14 cellular contexts compared by ENCODE assay signal in the genomic region with DNA sequence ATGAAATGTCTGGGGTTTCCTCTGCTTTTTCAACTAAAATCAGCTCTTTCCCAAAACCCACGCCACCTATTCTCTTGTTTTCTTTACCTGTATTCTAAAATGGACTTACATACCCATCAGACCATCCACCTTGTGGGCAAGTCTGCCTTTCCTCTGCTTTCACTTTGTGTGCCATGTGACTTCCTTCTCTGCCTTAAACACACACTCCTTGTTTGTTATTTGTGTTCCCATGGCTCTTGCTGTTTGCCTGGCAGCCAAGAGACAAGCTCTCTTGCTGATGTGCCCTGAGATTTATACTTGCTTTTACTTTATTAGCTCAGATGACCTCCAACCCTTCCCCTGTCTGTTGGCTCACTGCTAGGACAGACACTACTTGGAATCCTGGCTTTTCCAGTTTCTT.
DNase-seq lines count a peak whose midpoint lies in the region; ATAC-seq, FAIRE-seq and TF ChIP-seq lines count a peak whose summit lies in the region.
"Had no signal": no experiment of that assay in that cellular context is flagged by ENCODE, and none has a peak within 500 bp of the region (broad histone marks: within the 10 kb centered on the region; RNA-seq: fewer than 3 reads in every experiment).

No MANE protein-coding gene starts in this region.

- H3K79me2 ChIP-seq in HepG2 (ENCODE audit: insufficient read depth, low read length) (no peaks in the 10 kb centered on the region), Karpas-422 (ENCODE audit: low read length) (no peaks in the 10 kb centered on the region)

- POLR2A ChIA-PET in HepG2 (lab: Yijun Ruan, JAX) = interaction anchor here (1.2 kb wide), 1 partner anchor 32 kb away, joined by 3 read pairs; no protein-coding TSS in a partner anchor

- no peaks in the 10 kb centered on the region for H3K27me3 ChIP-seq in HepG2 (ENCODE audit: control insufficient read depth in 1 of 2, insufficient read depth in 2 of 2, low read length in 2 of 2)
- H3K27me3 ChIP-seq in right lobe of liver = no peaks in the 10 kb centered on the region
- H3K27me3 ChIP-seq in psoas muscle (ENCODE audit: insufficient read depth in 3 of 3, low read length in 2 of 3) = no peaks in the 10 kb centered on the region
- no peaks in the 10 kb centered on the region for H3K27me3 ChIP-seq in Karpas-422 (ENCODE audit: low read length)

- TF ChIP-seq POLR2A in HepG2 (IDR thresholded peaks at IDR 0.05; ENCODE audit: insufficient read depth in 1 of 2, low read depth in 2 of 2, low read length in 2 of 2) (no peak), right lobe of liver (IDR thresholded peaks at IDR 0.05) (no peak)

- no peak for TF ChIP-seq RAD21 in HepG2 (CRISPR knock-in tag; IDR thresholded peaks at IDR 0.05)

- intact Hi-C loops in HepG2 (cut with micrococcal nuclease; ENCODE audit: unreplicated experiment) = no loop called here
- intact Hi-C loops in right lobe of liver (cut with DNase I) = no loop called here
- intact Hi-C loops in psoas muscle (cut with DNase I) = no loop called here

- TF ChIP-seq CTCF in HepG2 (CRISPR knock-in tag; IDR thresholded peaks at IDR 0.05) (no peak), right lobe of liver (IDR thresholded peaks at IDR 0.05) (no peak), LNCaP clone FGC (IDR thresholded peaks at IDR 0.05; ENCODE audit: control insufficient read depth, extremely low read depth, insufficient read depth) (no peak), psoas muscle (IDR thresholded peaks at IDR 0.05) (no peak)

- DNase-seq in HepG2 (ENCODE audit: low spot score) (peak; percentile 50), right lobe of liver (no peak), LNCaP clone FGC (ENCODE audit: low read depth) (peak; percentile 23), renal cortical epithelial cell (ENCODE audit: low read depth) (peak; percentile 41), iPS-NIHi11 (ENCODE audit: low spot score) (no peak), psoas muscle (no peak), Karpas-422 (no peak)
- DNase-seq: C1 segment of cervical spinal cord; CD4-positive, alpha-beta memory T cell; HCEC 1CT; HFFc6; IMR-90; KBM-7 had no signal

- H4K20me1 ChIP-seq in HepG2 (ENCODE audit: insufficient read depth, low read length) (no peaks in the 10 kb centered on the region), Karpas-422 (ENCODE audit: insufficient read depth, low read depth, low read length) (no peaks in the 10 kb centered on the region)

- peaks cover 18% of the 10 kb centered on the region for H3K4me1 ChIP-seq in HepG2 (ENCODE audit: insufficient read depth, low read length)
- no peaks in the 10 kb centered on the region for H3K4me1 ChIP-seq in right lobe of liver
- H3K4me1 ChIP-seq in psoas muscle = no peaks in the 10 kb centered on the region
- no peaks in the 10 kb centered on the region for H3K4me1 ChIP-seq in Karpas-422 (ENCODE audit: low read length)

- TF ChIP-seq EP300 in HepG2 (IDR thresholded peaks at IDR 0.05; ENCODE audit: low read depth in 2 of 2, low read length in 2 of 2) (no peak), HepG2 (CRISPR knock-in tag; IDR thresholded peaks at IDR 0.05; ENCODE audit: borderline replicate concordance) (no peak)

- H3K27ac ChIP-seq in HepG2 (ENCODE audit: extremely low read length, insufficient read depth, low read length) (no peak overlapping the region), right lobe of liver (no peak overlapping the region), psoas muscle (no peak overlapping the region), Karpas-422 (ENCODE audit: low read length) (no peak overlapping the region)

- CTCF ChIA-PET in HepG2 (lab: Yijun Ruan, JAX; ENCODE audit: low intra/inter-chr PET ratio, low total read pairs) = no interaction called here

- in situ Hi-C loops in HepG2 (cut with HindIII; ENCODE audit: extremely low pct_ligation_motif_present, low pct_unique_long_range_greater_than_20kb) = no loop called here

- BruUV-seq in HepG2 (replicated peaks; lab: Mats Ljungman, UMichigan) = no TSS peak

- H3K9ac ChIP-seq in HepG2 (ENCODE audit: insufficient read depth, low read depth, low read length) (no peak overlapping the region), Karpas-422 (ENCODE audit: low read length) (no peak overlapping the region)

- FAIRE-seq in HepG2 (lab: Jason Lieb, UNC) = no peak
- FAIRE-seq: A204.1 had no signal

- H3K9me3 ChIP-seq in HepG2 (ENCODE audit: low read length) (peaks cover 34% of the 10 kb centered on the region), right lobe of liver (no peaks in the 10 kb centered on the region), psoas muscle (peaks cover 6% of the 10 kb centered on the region), Karpas-422 (ENCODE audit: low read length) (peaks cover 56% of the 10 kb centered on the region)

- H2AFZ ChIP-seq in HepG2 (ENCODE audit: low read length) = no peak overlapping the region
- no peak overlapping the region for H2AFZ ChIP-seq in Karpas-422 (ENCODE audit: low read length)

- H3K4me2 ChIP-seq in HepG2 (ENCODE audit: low read depth, low read length) (no peak overlapping the region), Karpas-422 (ENCODE audit: low read depth, low read length, poor library complexity, severe bottlenecking) (no peak overlapping the region)

- H3K4me3 ChIP-seq in HepG2 (replicated peaks in 1 of 3; ENCODE audit: insufficient read depth in 1 of 3, low read depth in 2 of 3, low read length in 3 of 3) (no peak overlapping the region), right lobe of liver (no peak overlapping the region), LNCaP clone FGC (ENCODE audit: low read depth, low read length) (no peak overlapping the region), psoas muscle (no peak overlapping the region), Karpas-422 (ENCODE audit: low read length) (no peak overlapping the region)

- H3K9me2 ChIP-seq in Karpas-422 (replicated peaks; ENCODE audit: insufficient read depth, low read length) = no peaks in the 10 kb centered on the region

- no peaks in the 10 kb centered on the region for H3K36me3 ChIP-seq in HepG2 (replicated peaks in 1 of 2; ENCODE audit: control insufficient read depth in 1 of 2, insufficient read depth in 2 of 2, low read length in 2 of 2)
- H3K36me3 ChIP-seq in right lobe of liver = no peaks in the 10 kb centered on the region
- H3K36me3 ChIP-seq in psoas muscle (ENCODE audit: insufficient read depth in 1 of 2, low read depth in 1 of 2) = no peaks in the 10 kb centered on the region
- no peaks in the 10 kb centered on the region for H3K36me3 ChIP-seq in Karpas-422 (ENCODE audit: insufficient read depth, low read length)

- WGBS in HepG2 (ENCODE audit: low lambda C conversion rate) = 84% methylated on average over 1 of the region's 1 CpG
- WGBS in right lobe of liver (ENCODE audit: insufficient coverage, low coverage, low lambda C conversion rate, missing lambda C conversion rate) = 0% methylated on average over 1 of the region's 1 CpG
- WGBS in psoas muscle, 3 donors = 33 to 68% (median 58%) methylated on average over 1 of the region's 1 CpG

- ATAC-seq in HepG2 (peak; percentile 78), right lobe of liver (no peak), psoas muscle (no peak)

TF ChIP-seq in HepG2, 621 proteins besides CTCF, POLR2A, EP300 and RAD21 (continues in another document):
- no peak for TF ChIP-seq RXRA (CRISPR knock-in tag; IDR thresholded peaks at IDR 0.05)
- TF ChIP-seq SMARCE1 (IDR thresholded peaks at IDR 0.05; ENCODE audit: borderline replicate concordance) = no peak
- TF ChIP-seq ETV5 (CRISPR knock-in tag; IDR thresholded peaks at IDR 0.05; ENCODE audit: borderline replicate concordance) = no peak
- 0 out of 2 replicates have a peak, but pooled peaks have one; percentile 37 for TF ChIP-seq IRF2 (CRISPR knock-in tag; IDR thresholded peaks at IDR 0.05)
- no peak for TF ChIP-seq ZNF546 (CRISPR knock-in tag; conservative IDR thresholded peaks at IDR 0.05)
- no peak for TF ChIP-seq PRPF4 (IDR thresholded peaks at IDR 0.05; ENCODE audit: low read depth, low read length, poor library complexity, severe bottlenecking)
- no peak for TF ChIP-seq ZNF703 (CRISPR knock-in tag; IDR thresholded peaks at IDR 0.05; ENCODE audit: borderline replicate concordance)
- no peak for TF ChIP-seq IKZF4 (CRISPR knock-in tag; IDR thresholded peaks at IDR 0.05; ENCODE audit: borderline replicate concordance, low read depth, not compliant biosample characterization)
- peak; percentile 22; the same call in 1 of the 2 replicates for TF ChIP-seq ZNF644 (CRISPR knock-in tag; IDR thresholded peaks at IDR 0.05; ENCODE audit: low read depth)
- TF ChIP-seq RFX1 (IDR thresholded peaks at IDR 0.05) = peak; percentile 56; the same call in 1 of the 2 replicates
- no peak for TF ChIP-seq HMG20A (CRISPR knock-in tag; IDR thresholded peaks at IDR 0.05; ENCODE audit: borderline replicate concordance)
- TF ChIP-seq, protein P1, sequence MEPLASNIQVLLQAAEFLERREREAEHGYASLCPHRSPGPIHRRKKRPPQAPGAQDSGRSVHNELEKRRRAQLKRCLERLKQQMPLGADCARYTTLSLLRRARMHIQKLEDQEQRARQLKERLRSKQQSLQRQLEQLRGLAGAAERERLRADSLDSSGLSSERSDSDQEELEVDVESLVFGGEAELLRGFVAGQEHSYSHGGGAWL (CRISPR knock-in tag; IDR thresholded peaks at IDR 0.05) = no peak

Comparison
In these comparisons a context has a peak if more than half of its experiments do, and no peak if none do; other contexts are left out.
1. DNase-seq: peak in HepG2 (single experiment), LNCaP clone FGC (single experiment) and renal cortical epithelial cell (single experiment); none in right lobe of liver (0 of 3), iPS-NIHi11 (single experiment), psoas muscle (0 of 2) and Karpas-422 (single experiment).